ENCODE assay signal across 10 cellular contexts in genomic region chr14:77052281-77053044, GRCh38. TPM values are rescaled to one million over a fixed set of nuclear protein-coding genes. Genes with fewer than 3 reads are reported as not detected.
DNase-seq lines count a peak whose midpoint lies in the region; ATAC-seq, FAIRE-seq and TF ChIP-seq lines count a peak whose summit lies in the region.
"Had no signal": no experiment of that assay in that cellular context is flagged by ENCODE, and none has a peak within 500 bp of the region (broad histone marks: within the 10 kb centered on the region; RNA-seq: fewer than 3 reads in every experiment).

No MANE protein-coding gene starts in this region.

- no peak overlapping the region for H2AFZ ChIP-seq in endothelial cell of umbilical vein (ENCODE audit: low read depth, low read length)

- TF ChIP-seq CTCF in endothelial cell of umbilical vein (IDR thresholded peaks at IDR 0.05; ENCODE audit: extremely low read depth in 1 of 2, insufficient read depth in 1 of 2, low read depth in 1 of 2, low read length in 2 of 2) = no peak
- no peak for TF ChIP-seq CTCF in nephron (IDR thresholded peaks at IDR 0.05; ENCODE audit: unreplicated experiment in 3 of 3)

- no peak for FAIRE-seq in endothelial cell of umbilical vein (lab: Jason Lieb, UNC)

- no peaks in the 10 kb centered on the region for H3K36me3 ChIP-seq in endothelial cell of umbilical vein (ENCODE audit: control insufficient read depth in 2 of 2, extremely low read depth in 1 of 2, insufficient read depth in 2 of 2, low read length in 2 of 2)
- no peaks in the 10 kb centered on the region for H3K36me3 ChIP-seq in aorta (ENCODE audit: control insufficient read depth in 1 of 2, insufficient read depth in 2 of 2, low read length in 1 of 2)
- H3K36me3 ChIP-seq: Peyer's patch had no signal

- H3K4me1 ChIP-seq in endothelial cell of umbilical vein (ENCODE audit: control insufficient read depth, extremely low read depth, insufficient read depth, low read length) = peaks cover 11% of the 10 kb centered on the region
- H3K4me1 ChIP-seq in aorta (ENCODE audit: control insufficient read depth in 1 of 2, insufficient read depth in 2 of 2, low read length in 2 of 2) = no peaks in the 10 kb centered on the region

- dilution Hi-C loops in endothelial cell of umbilical vein (cut with MboI; ENCODE audit: extremely low pct_ligation_motif_present, low sequenced_read_pairs) = no loop called here

- CTCF ChIA-PET in endothelial cell of umbilical vein (lab: Charles Lee) = interaction anchor here (0.5 to 4.8 kb wide), 15 partner anchors 8 to 176 kb away, joined by 3 to 67 read pairs (median 7); partner anchors contain the start of gene IRF2BPL

- H3K9me1 ChIP-seq in endothelial cell of umbilical vein (replicated peaks; ENCODE audit: control insufficient read depth, extremely low read depth, insufficient read depth, low read length) = no peaks in the 10 kb centered on the region

- H3K4me3 ChIP-seq in endothelial cell of umbilical vein (replicated peaks in 1 of 3; ENCODE audit: insufficient read depth in 1 of 3, low read depth in 1 of 3, low read length in 3 of 3) = no peak overlapping the region
- H3K4me3 ChIP-seq in aorta (ENCODE audit: low read length in 2 of 2) = no peak overlapping the region
- H3K4me3 ChIP-seq: Peyer's patch had no signal

- H3K9me3 ChIP-seq in endothelial cell of umbilical vein (replicated peaks; ENCODE audit: control insufficient read depth, insufficient read depth, low read length) (no peaks in the 10 kb centered on the region), aorta (ENCODE audit: control insufficient read depth, low read length) (peaks cover 3% of the 10 kb centered on the region)

- POLR2A ChIA-PET in endothelial cell of umbilical vein (lab: Charles Lee) = no interaction called here

- WGBS in aorta, 2 donors = 48 to 52% methylated on average over 8 of the region's 8 CpGs

- H3K4me2 ChIP-seq in endothelial cell of umbilical vein (ENCODE audit: insufficient read depth, low read length) = no peak overlapping the region

- H3K4me3 Mint-ChIP-seq in nephron = no peak overlapping the region
- H3K4me3 Mint-ChIP-seq: effector memory CD8-positive, alpha-beta T cell had no signal

- peak overlapping the region; percentile 65 to 70 for H3K27ac Mint-ChIP-seq in activated naive CD4-positive, alpha-beta T cell treated with anti-CD3 and anti-CD28 coated beads, Interleukin-2, amount 50 U/mL, for 72 hours
- peak overlapping the region; percentile 49 to 80 (median 70) for H3K27ac Mint-ChIP-seq in nephron

- H3K27me3 ChIP-seq in endothelial cell of umbilical vein (ENCODE audit: control insufficient read depth in 2 of 2, insufficient read depth in 2 of 2, low read length in 2 of 2) = no peaks in the 10 kb centered on the region
- no peaks in the 10 kb centered on the region for H3K27me3 ChIP-seq in aorta (ENCODE audit: control insufficient read depth in 1 of 2, insufficient read depth in 2 of 2, low read length in 1 of 2)
- H3K27me3 ChIP-seq: Peyer's patch had no signal

- H3K27ac ChIP-seq in endothelial cell of umbilical vein (ENCODE audit: insufficient read depth, low read depth, low read length) (peak overlapping the region; percentile 6), aorta (ENCODE audit: low read depth in 1 of 2, low read length in 2 of 2) (peak overlapping the region in 1 of 2 donors; percentile 55)

- no peak for DNase-seq in activated naive CD4-positive, alpha-beta T cell treated with anti-CD3 and anti-CD28 coated beads, Interleukin-2, amount 50 U/mL, for 72 hours (ENCODE audit: low spot score in 2 of 2)
- no peak for DNase-seq in activated naive CD4-positive, alpha-beta T cell treated with anti-CD3 and anti-CD28 coated beads, Interleukin-2, amount 50 U/mL, for 16 hours
- DNase-seq in endothelial cell of umbilical vein (ENCODE audit: low read depth, low spot score) (no peak), aorta (peak; percentile 51 to 75), OCI-M2 (lab: John Stamatoyannopoulos, UW; ENCODE audit: unreplicated experiment) (no peak)
- DNase-seq in effector CD8-positive, alpha-beta T cell (lab: John Stamatoyannopoulos, UW) = no peak
- no peak for DNase-seq in activated CD4-positive, alpha-beta T cell treated with anti-CD3 and anti-CD28 coated beads for 48 hours

- BruUV-seq in endothelial cell of umbilical vein (replicated peaks; lab: Mats Ljungman, UMichigan) = no TSS peak

- no peaks in the 10 kb centered on the region for H3K27me3 Mint-ChIP-seq in nephron (ENCODE audit: low read depth)
- H3K27me3 Mint-ChIP-seq: effector memory CD8-positive, alpha-beta T cell had no signal

- no peaks in the 10 kb centered on the region for H4K20me1 ChIP-seq in endothelial cell of umbilical vein (replicated peaks; ENCODE audit: control insufficient read depth, extremely low read depth, insufficient read depth, low read length)

- intact Hi-C loops in endothelial cell of umbilical vein (cut with micrococcal nuclease) (loop anchor here (1.0 to 10.0 kb wide), 5 partner anchors 29 to 338 kb away; no protein-coding TSS in a partner anchor), aorta (cut with DNase I) (loop anchor here (1.0 to 2.0 kb wide), 3 partner anchors 25 to 140 kb away; no protein-coding TSS in a partner anchor)

- no peak overlapping the region for H3K9ac ChIP-seq in endothelial cell of umbilical vein (replicated peaks; ENCODE audit: extremely low read depth, insufficient read depth, low read length)

- TF ChIP-seq POLR2A in endothelial cell of umbilical vein (IDR thresholded peaks at IDR 0.05; ENCODE audit: low read depth, low read length) = no peak

- no peaks in the 10 kb centered on the region for H3K79me2 ChIP-seq in endothelial cell of umbilical vein (ENCODE audit: control insufficient read depth, insufficient read depth, low read length)

- ATAC-seq in activated naive CD4-positive, alpha-beta T cell treated with anti-CD3 and anti-CD28 coated beads, Interleukin-2, amount 50 U/mL, for 72 hours = peak; percentile 26 to 71
- peak; percentile 37 for ATAC-seq in aorta (ENCODE audit: low FRiP score)

- peaks cover 34% of the 10 kb centered on the region for H3K4me1 Mint-ChIP-seq in nephron

- H3K9me3 Mint-ChIP-seq in activated naive CD4-positive, alpha-beta T cell treated with anti-CD3 and anti-CD28 coated beads, Interleukin-2, amount 50 U/mL, for 72 hours = no peaks in the 10 kb centered on the region
- H3K9me3 Mint-ChIP-seq in nephron = peaks cover 3% of the 10 kb centered on the region
- H3K9me3 Mint-ChIP-seq: effector memory CD8-positive, alpha-beta T cell had no signal

- no peaks in the 10 kb centered on the region for H3K36me3 Mint-ChIP-seq in activated naive CD4-positive, alpha-beta T cell treated with anti-CD3 and anti-CD28 coated beads, Interleukin-2, amount 50 U/mL, for 72 hours
- H3K36me3 Mint-ChIP-seq in nephron (ENCODE audit: low read depth) = no peaks in the 10 kb centered on the region

TF ChIP-seq in endothelial cell of umbilical vein, 7 proteins besides CTCF, POLR2A, EP300 and RAD21:
- TF ChIP-seq EZH2 (IDR thresholded peaks at IDR 0.05; ENCODE audit: borderline replicate concordance, low read depth, low read length, severe bottlenecking) (no peak), POLR2AphosphoS5 (IDR thresholded peaks at IDR 0.05; ENCODE audit: insufficient read depth, low read depth, low read length) (no peak), MYC (IDR thresholded peaks at IDR 0.05; ENCODE audit: low read depth, low read length) (no peak), FOS (IDR thresholded peaks at IDR 0.05; ENCODE audit: borderline replicate concordance, insufficient read depth, low read length) (no peak), JUN (IDR thresholded peaks at IDR 0.05; ENCODE audit: borderline replicate concordance, insufficient read depth, insufficient read length, low read depth) (no peak), GATA2 (IDR thresholded peaks at IDR 0.05; ENCODE audit: insufficient read depth, insufficient read length, low read depth, low read length) (no peak)
- TF ChIP-seq, protein P1, sequence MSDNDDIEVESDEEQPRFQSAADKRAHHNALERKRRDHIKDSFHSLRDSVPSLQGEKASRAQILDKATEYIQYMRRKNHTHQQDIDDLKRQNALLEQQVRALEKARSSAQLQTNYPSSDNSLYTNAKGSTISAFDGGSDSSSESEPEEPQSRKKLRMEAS (IDR thresholded peaks at IDR 0.05; ENCODE audit: insufficient read depth, insufficient read length) = no peak

RNA-seq across cellular contexts. Expression of gene IRF2BPL, which starts 24.0 kb away (rescaled TPM):
- 10 to 100 TPM; 26.6 to 85.4 TPM for total RNA-seq in activated naive CD4-positive, alpha-beta T cell treated with anti-CD3 and anti-CD28 coated beads, Interleukin-2, amount 50 U/mL, for 72 hours
- total RNA-seq in endothelial cell of umbilical vein (23.1 and 23.3 TPM in 2 replicates), aorta (10 to 100 TPM; 34.7 to 59.6 TPM)
- polyA plus RNA-seq in endothelial cell of umbilical vein (9.3 and 11.8 TPM in 2 replicates), aorta (10 to 100 TPM in 1 of 2 donors, 1 to 10 TPM in 1; 3.4 to 13.0 TPM)
- polyA plus RNA-seq in endothelial cell of umbilical vein (2011; cell fraction: cytosol; rRNA removed) = 5.0 and 8.9 TPM in 2 replicates
- polyA plus RNA-seq in endothelial cell of umbilical vein (2011; cell fraction: nucleus; rRNA removed) = 8.3 and 11.8 TPM in 2 replicates
- polyA plus RNA-seq in endothelial cell of umbilical vein (2012) = 9.8 and 13.7 TPM in 2 replicates
- polyA minus RNA-seq in endothelial cell of umbilical vein = 6.5 and 8.8 TPM in 2 replicates
- polyA minus RNA-seq in endothelial cell of umbilical vein (2011; cell fraction: cytosol; rRNA and poly(A)+ RNA removed) = 14.1 TPM
- 4.9 and 14.9 TPM in 2 replicates for polyA minus RNA-seq in endothelial cell of umbilical vein (2011; cell fraction: nucleus; rRNA and poly(A)+ RNA removed)

RNA-seq across cellular contexts. Expression of gene CIPC, which starts 45.6 kb away (rescaled TPM):
- total RNA-seq in activated naive CD4-positive, alpha-beta T cell treated with anti-CD3 and anti-CD28 coated beads, Interleukin-2, amount 50 U/mL, for 72 hours = 1 to 10 TPM; 5.4 to 9.6 TPM
- total RNA-seq in endothelial cell of umbilical vein (17.4 and 17.7 TPM in 2 replicates), aorta (10 to 100 TPM; 23.1 to 24.4 TPM)
- polyA plus RNA-seq in endothelial cell of umbilical vein (7.6 and 8.8 TPM in 2 replicates), aorta (10 to 100 TPM in 1 of 2 donors, 1 to 10 TPM in 1; 8.1 to 11.0 TPM)
- 9.0 and 9.6 TPM in 2 replicates for polyA plus RNA-seq in endothelial cell of umbilical vein (2011; cell fraction: cytosol; rRNA removed)
- 7.7 and 8.8 TPM in 2 replicates for polyA plus RNA-seq in endothelial cell of umbilical vein (2011; cell fraction: nucleus; rRNA removed)
- polyA plus RNA-seq in endothelial cell of umbilical vein (2012) = 8.7 and 10.6 TPM in 2 replicates
- 16.4 and 17.6 TPM in 2 replicates for polyA minus RNA-seq in endothelial cell of umbilical vein
- 8.1 TPM for polyA minus RNA-seq in endothelial cell of umbilical vein (2011; cell fraction: cytosol; rRNA and poly(A)+ RNA removed)
- polyA minus RNA-seq in endothelial cell of umbilical vein (2011; cell fraction: nucleus; rRNA and poly(A)+ RNA removed) = 6.1 and 9.5 TPM in 2 replicates

Comparison
In these comparisons a context has a peak if more than half of its experiments do, and no peak if none do; other contexts are left out.
1. DNase-seq: peak in aorta (2 of 2); none in activated naive CD4-positive, alpha-beta T cell treated with anti-CD3 and anti-CD28 coated beads, Interleukin-2, amount 50 U/mL, for 72 hours (0 of 2), activated naive CD4-positive, alpha-beta T cell treated with anti-CD3 and anti-CD28 coated beads, Interleukin-2, amount 50 U/mL, for 16 hours (single experiment), endothelial cell of umbilical vein (single experiment), effector CD8-positive, alpha-beta T cell (single experiment), activated CD4-positive, alpha-beta T cell treated with anti-CD3 and anti-CD28 coated beads for 48 hours (single experiment) and OCI-M2 (single experiment).